ENCODE assay signal across 16 cellular contexts in genomic region chr16:4507588-4508345, GRCh38. TPM values are rescaled to one million over a fixed set of nuclear protein-coding genes. Genes with fewer than 3 reads are reported as not detected.
DNase-seq lines count a peak whose midpoint lies in the region; ATAC-seq lines count a peak whose summit lies in the region.
"Had no signal": no experiment of that assay in that cellular context is flagged by ENCODE, and none has a peak within 500 bp of the region (broad histone marks: within the 10 kb centered on the region; RNA-seq: fewer than 3 reads in every experiment).

No MANE protein-coding gene starts in this region.

- H3K4me1 Mint-ChIP-seq in activated naive CD4-positive, alpha-beta T cell treated with anti-CD3 and anti-CD28 coated beads, Interleukin-2, amount 10 ng/mL, durations not matched to agents 7 days and 5 days: peaks cover 65% of the 10 kb centered on the region
- peaks cover 50% of the 10 kb centered on the region for H3K4me1 Mint-ChIP-seq in activated naive CD8-positive, alpha-beta T cell treated with anti-CD3 and anti-CD28 coated beads, Interleukin-2, amount 10 ng/mL, durations not matched to agents 7 days and 5 days
- peaks cover 46% of the 10 kb centered on the region for H3K4me1 Mint-ChIP-seq in stimulated activated memory B cell treated with anti-CD40 and anti-IgM and Interleukin-4, amounts not matched to agents 10 μg/mL and 1 μg/mL and 100 μg/mL, for 72 hours
- H3K4me1 Mint-ChIP-seq: mesothelial cell of epicardium had no signal

- CTCF ChIA-PET in activated naive CD4-positive, alpha-beta T cell treated with anti-CD3 and anti-CD28 coated beads, Interleukin-2, amount 10 ng/mL, durations not matched to agents 7 days and 5 days (lab: Charles Lee): interaction anchor here (0.5 to 6.4 kb wide), 21 partner anchors 7 to 577 kb away, joined by 3 to 83 read pairs (median 5); partner anchors contain the start of genes CDIP1, HMOX2 and MGRN1

- H3K36me3 ChIP-seq in MG63: peaks cover 64% of the 10 kb centered on the region
- H3K36me3 ChIP-seq: ovary had no signal

- DNase-seq in activated naive CD4-positive, alpha-beta T cell treated with anti-CD3 and anti-CD28 coated beads, Interleukin-2, amount 10 ng/mL, durations not matched to agents 7 days and 5 days: no peak
- no peak for DNase-seq in activated naive CD4-positive, alpha-beta T cell (lab: John Stamatoyannopoulos, UW)
- DNase-seq in activated naive CD8-positive, alpha-beta T cell treated with anti-CD3 and anti-CD28 coated beads, Interleukin-2, amount 10 ng/mL, durations not matched to agents 7 days and 5 days: no peak
- DNase-seq in MG63 (no peak), T-helper 9 cell (no peak)
- DNase-seq: ACHN; activated CD4-positive, alpha-beta T cell treated with anti-CD3 and anti-CD28 coated beads, Interleukin-2, amount 50 U/mL, for 48 hours; islet precursor cell; NCI-H1105; NCI-H226; ovary; substantia nigra had no signal

- no peak for ATAC-seq in activated naive CD8-positive, alpha-beta T cell treated with anti-CD3 and anti-CD28 coated beads, Interleukin-2, amount 10 ng/mL, durations not matched to agents 7 days and 5 days (ENCODE audit: low read depth)
- no peak for ATAC-seq in stimulated activated memory B cell treated with anti-CD40 and anti-IgM and Interleukin-4, amounts not matched to agents 10 μg/mL and 1 μg/mL and 100 μg/mL, for 72 hours

- H3K4me3 ChIP-seq in MG63: no peak overlapping the region
- H3K4me3 ChIP-seq: ovary, SJSA1, smooth muscle cell had no signal

- H3K4me3 Mint-ChIP-seq in activated naive CD4-positive, alpha-beta T cell treated with anti-CD3 and anti-CD28 coated beads, Interleukin-2, amount 10 ng/mL, durations not matched to agents 7 days and 5 days: no peak overlapping the region
- no peak overlapping the region for H3K4me3 Mint-ChIP-seq in activated naive CD8-positive, alpha-beta T cell treated with anti-CD3 and anti-CD28 coated beads, Interleukin-2, amount 10 ng/mL, durations not matched to agents 7 days and 5 days
- H3K4me3 Mint-ChIP-seq in stimulated activated memory B cell treated with anti-CD40 and anti-IgM and Interleukin-4, amounts not matched to agents 10 μg/mL and 1 μg/mL and 100 μg/mL, for 72 hours: no peak overlapping the region
- H3K4me3 Mint-ChIP-seq: mesothelial cell of epicardium had no signal

- no peaks in the 10 kb centered on the region for H3K9me3 ChIP-seq in MG63
- H3K9me3 ChIP-seq: ovary, SJSA1 had no signal

- H3K27me3 ChIP-seq in MG63: no peaks in the 10 kb centered on the region
- H3K27me3 ChIP-seq: ovary, SJSA1 had no signal

- peak overlapping the region; percentile 45 for H3K27ac Mint-ChIP-seq in activated naive CD4-positive, alpha-beta T cell treated with anti-CD3 and anti-CD28 coated beads, Interleukin-2, amount 10 ng/mL, durations not matched to agents 7 days and 5 days
- H3K27ac Mint-ChIP-seq in activated naive CD8-positive, alpha-beta T cell treated with anti-CD3 and anti-CD28 coated beads, Interleukin-2, amount 10 ng/mL, durations not matched to agents 7 days and 5 days: peak overlapping the region; percentile 91
- peak overlapping the region; percentile 89 for H3K27ac Mint-ChIP-seq in stimulated activated memory B cell treated with anti-CD40 and anti-IgM and Interleukin-4, amounts not matched to agents 10 μg/mL and 1 μg/mL and 100 μg/mL, for 72 hours
- H3K27ac Mint-ChIP-seq: mesothelial cell of epicardium had no signal

- H3K27me3 Mint-ChIP-seq in activated naive CD4-positive, alpha-beta T cell treated with anti-CD3 and anti-CD28 coated beads, Interleukin-2, amount 10 ng/mL, durations not matched to agents 7 days and 5 days: no peaks in the 10 kb centered on the region
- H3K27me3 Mint-ChIP-seq in activated naive CD8-positive, alpha-beta T cell treated with anti-CD3 and anti-CD28 coated beads, Interleukin-2, amount 10 ng/mL, durations not matched to agents 7 days and 5 days: no peaks in the 10 kb centered on the region
- H3K27me3 Mint-ChIP-seq in stimulated activated memory B cell treated with anti-CD40 and anti-IgM and Interleukin-4, amounts not matched to agents 10 μg/mL and 1 μg/mL and 100 μg/mL, for 72 hours: no peaks in the 10 kb centered on the region

- POLR2A ChIA-PET in activated naive CD8-positive, alpha-beta T cell treated with anti-CD3 and anti-CD28 coated beads, Interleukin-2, amount 10 ng/mL, durations not matched to agents 7 days and 5 days (lab: Charles Lee): interaction anchor here (4.2 to 7.2 kb wide), 3 partner anchors 20 to 42 kb away, joined by 45 to 105 read pairs (median 66); partner anchors contain the start of genes HMOX2 and NMRAL1

- H3K36me3 Mint-ChIP-seq in activated naive CD4-positive, alpha-beta T cell treated with anti-CD3 and anti-CD28 coated beads, Interleukin-2, amount 10 ng/mL, durations not matched to agents 7 days and 5 days: peaks cover 63% of the 10 kb centered on the region
- H3K36me3 Mint-ChIP-seq in activated naive CD8-positive, alpha-beta T cell treated with anti-CD3 and anti-CD28 coated beads, Interleukin-2, amount 10 ng/mL, durations not matched to agents 7 days and 5 days: peaks cover 38% of the 10 kb centered on the region
- peaks cover 53% of the 10 kb centered on the region for H3K36me3 Mint-ChIP-seq in stimulated activated memory B cell treated with anti-CD40 and anti-IgM and Interleukin-4, amounts not matched to agents 10 μg/mL and 1 μg/mL and 100 μg/mL, for 72 hours

- H3K9me3 Mint-ChIP-seq in activated naive CD4-positive, alpha-beta T cell treated with anti-CD3 and anti-CD28 coated beads, Interleukin-2, amount 10 ng/mL, durations not matched to agents 7 days and 5 days: no peaks in the 10 kb centered on the region
- no peaks in the 10 kb centered on the region for H3K9me3 Mint-ChIP-seq in activated naive CD8-positive, alpha-beta T cell treated with anti-CD3 and anti-CD28 coated beads, Interleukin-2, amount 10 ng/mL, durations not matched to agents 7 days and 5 days
- H3K9me3 Mint-ChIP-seq in stimulated activated memory B cell treated with anti-CD40 and anti-IgM and Interleukin-4, amounts not matched to agents 10 μg/mL and 1 μg/mL and 100 μg/mL, for 72 hours: no peaks in the 10 kb centered on the region
- H3K9me3 Mint-ChIP-seq: mesothelial cell of epicardium had no signal

RNA-seq across cellular contexts. Expression of gene CDIP1, which starts 30.8 kb away (rescaled TPM):
- 10 to 100 TPM; 36.3 to 42.1 TPM for total RNA-seq in activated naive CD8-positive, alpha-beta T cell treated with anti-CD3 and anti-CD28 coated beads, Interleukin-2, amount 10 ng/mL, durations not matched to agents 7 days and 5 days
- 4.0 and 8.8 TPM in 2 replicates for total RNA-seq in MG63 (2014; rRNA removed; shearing (Covaris generic); ENCODE audit: low replicate concordance)

RNA-seq across cellular contexts. Expression of gene HMOX2, which starts 31.6 kb away (rescaled TPM):
- total RNA-seq in activated naive CD8-positive, alpha-beta T cell treated with anti-CD3 and anti-CD28 coated beads, Interleukin-2, amount 10 ng/mL, durations not matched to agents 7 days and 5 days: 10 to 100 TPM; 84.5 to 86.9 TPM
- total RNA-seq in MG63 (2014; rRNA removed; shearing (Covaris generic); ENCODE audit: low replicate concordance): 62.7 and 107 TPM in 2 replicates

RNA-seq across cellular contexts. Expression of gene NMRAL1, which starts 33.3 kb away (rescaled TPM):
- total RNA-seq in activated naive CD8-positive, alpha-beta T cell treated with anti-CD3 and anti-CD28 coated beads, Interleukin-2, amount 10 ng/mL, durations not matched to agents 7 days and 5 days: 10 to 100 TPM; 64.5 to 64.6 TPM
- 19.6 and 47.3 TPM in 2 replicates for total RNA-seq in MG63 (2014; rRNA removed; shearing (Covaris generic); ENCODE audit: low replicate concordance)

RNA-seq across cellular contexts. Expression of gene C16orf96, which starts 48.4 kb away (rescaled TPM):
- under 1 TPM; 0.08 to 0.17 TPM for total RNA-seq in activated naive CD8-positive, alpha-beta T cell treated with anti-CD3 and anti-CD28 coated beads, Interleukin-2, amount 10 ng/mL, durations not matched to agents 7 days and 5 days
- total RNA-seq in MG63 (2014; rRNA removed; shearing (Covaris generic); ENCODE audit: low replicate concordance): not detected in 2 replicates
- total RNA-seq: SJSA1 had no signal
